9 cellular contexts compared by ENCODE assay signal in genomic region chr9:96620155-96620514, GRCh38. TPM values are rescaled to one million over a fixed set of nuclear protein-coding genes. Genes with fewer than 3 reads are reported as not detected.
A peak's percentile ranks its signal among the peaks of the same experiment; 100 is the strongest.
DNase-seq lines count a peak whose midpoint lies in the region; ATAC-seq, FAIRE-seq and TF ChIP-seq lines count a peak whose summit lies in the region.
"Had no signal": no experiment of that assay in that cellular context is flagged by ENCODE, and none has a peak within 500 bp of the region (broad histone marks: within the 10 kb centered on the region; RNA-seq: fewer than 3 reads in every experiment).

No MANE protein-coding gene starts in this region.

- H3K4me2 ChIP-seq in osteoblast (ENCODE audit: insufficient read depth, low read length): peak overlapping the region; percentile 64

- no peak for FAIRE-seq in frontal cortex (lab: Jason Lieb, UNC)

- H3K4me1 ChIP-seq in Peyer's patch: peaks cover 0 to 8% (median 0%) of the 10 kb centered on the region in 4 donors
- H3K4me1 ChIP-seq in osteoblast (ENCODE audit: insufficient read depth, low read length): peaks cover 6% of the 10 kb centered on the region
- H3K4me1 ChIP-seq: foreskin keratinocyte had no signal

- no peak for ATAC-seq in GM18511 (IDR thresholded peaks at IDR 0.05; ENCODE audit: unreplicated experiment)

- H3K4me1 Mint-ChIP-seq in CD14-positive monocyte: peaks cover 15% of the 10 kb centered on the region

- peaks cover 19% of the 10 kb centered on the region for H3K79me2 ChIP-seq in osteoblast (ENCODE audit: insufficient read depth, low read length)

- intact Hi-C loops in CD14-positive monocyte (cut with micrococcal nuclease): no loop called here

- H3K27ac ChIP-seq in Peyer's patch: peak overlapping the region in 2 of 4 donors; percentile 57 to 90
- peak overlapping the region; percentile 51 for H3K27ac ChIP-seq in epithelial cell of prostate
- H3K27ac ChIP-seq in osteoblast (ENCODE audit: low read depth, low read length): peak overlapping the region; percentile 57
- H3K27ac ChIP-seq: foreskin keratinocyte had no signal

- TF ChIP-seq POLR2A in Peyer's patch (IDR thresholded peaks at IDR 0.05): no peak

- H3K36me3 ChIP-seq in Peyer's patch (no peaks in the 10 kb centered on the region), osteoblast (ENCODE audit: insufficient read depth, low read length) (no peaks in the 10 kb centered on the region)

- H2AFZ ChIP-seq in osteoblast (ENCODE audit: low read length): peak overlapping the region; percentile 82

- TF ChIP-seq CTCF in CD14-positive monocyte (IDR thresholded peaks at IDR 0.05): no peak
- no peak for TF ChIP-seq CTCF in Peyer's patch (IDR thresholded peaks at IDR 0.05)
- no peak for TF ChIP-seq CTCF in osteoblast (IDR thresholded peaks at IDR 0.05; ENCODE audit: extremely low read depth, low read depth, low read length)

- no peaks in the 10 kb centered on the region for H4K20me1 ChIP-seq in osteoblast (ENCODE audit: insufficient read depth, low read length)

- H3K4me3 ChIP-seq in Peyer's patch (peak overlapping the region in 3 of 4 donors; percentile 33 to 91 (median 61)), osteoblast (ENCODE audit: insufficient read depth, low read length) (peak overlapping the region; percentile 79)

- H3K27me3 ChIP-seq in Peyer's patch (no peaks in the 10 kb centered on the region), osteoblast (ENCODE audit: insufficient read depth, low read length) (no peaks in the 10 kb centered on the region)
- H3K27me3 ChIP-seq: foreskin keratinocyte had no signal

- no peaks in the 10 kb centered on the region for H3K9me3 ChIP-seq in Peyer's patch
- no peaks in the 10 kb centered on the region for H3K9me3 ChIP-seq in osteoblast (ENCODE audit: low read depth, low read length)

- H3K27me3 Mint-ChIP-seq in CD14-positive monocyte (ENCODE audit: low read depth in 3 of 3): peaks cover 55 to 64% (median 59%) of the 10 kb centered on the region in 3 donors

- no peak overlapping the region for H3K27ac Mint-ChIP-seq in CD14-positive monocyte

- peaks cover 0 to 21% (median 8%) of the 10 kb centered on the region in 7 donors for H3K9me3 Mint-ChIP-seq in CD14-positive monocyte

- H3K4me3 Mint-ChIP-seq in CD14-positive monocyte: peak overlapping the region; percentile 52 to 65

- peaks cover 0 to 4% of the 10 kb centered on the region in 2 donors for H3K36me3 Mint-ChIP-seq in CD14-positive monocyte

- no peak for DNase-seq in CD14-positive monocyte (ENCODE audit: low spot score)
- no peak for DNase-seq in Peyer's patch
- no peak for DNase-seq in epithelial cell of prostate (ENCODE audit: low read depth, low spot score)
- DNase-seq in osteoblast (ENCODE audit: insufficient read length, low spot score, missing footprints): peak; percentile 50
- no peak for DNase-seq in HT-29 (ENCODE audit: low spot score)
- DNase-seq in stimulated activated CD4-positive, alpha-beta T cell treated with anti-CD3 and anti-CD28 coated beads, Interleukin-4, amount 100 ng/mL, for 1 hour: no peak
- DNase-seq in frontal cortex (ENCODE audit: low spot score in 2 of 2): no peak

RNA-seq across cellular contexts. Expression of gene CDC14B, which starts 0.5 kb away (rescaled TPM):
- under 1 TPM; 0.44 to 0.47 TPM for polyA plus RNA-seq in CD14-positive monocyte
- 10 to 100 TPM; 23.9 to 36.6 (median 35.7) TPM for total RNA-seq in Peyer's patch
- 43.4 and 44.2 TPM in 2 replicates for total RNA-seq in osteoblast
- 7.9 and 11.7 TPM in 2 replicates for total RNA-seq in HT-29 (2014; rRNA removed; shearing (Covaris generic))
- total RNA-seq in frontal cortex: 38.3 TPM

RNA-seq across cellular contexts. Expression of gene PRXL2C, which starts 35.0 kb away (rescaled TPM):
- 10 to 100 TPM in 1 of 2 donors, 1 to 10 TPM in 1; 9.2 to 14.6 TPM for polyA plus RNA-seq in CD14-positive monocyte
- total RNA-seq in Peyer's patch (1 to 10 TPM; 5.1 to 8.3 (median 5.7) TPM), osteoblast (30.8 and 36.5 TPM in 2 replicates), frontal cortex (6.9 TPM)
- 4.1 and 4.6 TPM in 2 replicates for total RNA-seq in HT-29 (2014; rRNA removed; shearing (Covaris generic))
